21 cellular contexts compared by ENCODE assay signal in genomic region chr3:79162653-79163052, GRCh38.
"Had no signal": no experiment of that assay in that cellular context is flagged by ENCODE, and none has a peak within 500 bp of the region (broad histone marks: within the 10 kb centered on the region; RNA-seq: fewer than 3 reads in every experiment).

No MANE protein-coding gene starts in this region.

- H3K4me3 ChIP-seq: SJSA1 had no signal

- DNase-seq: activated CD4-positive, alpha-beta memory T cell treated with anti-CD3 and anti-CD28 coated beads, Interleukin-2, amount 10 ng/mL, durations not matched to agents 7 days and 5 days; activated CD4-positive, alpha-beta T cell treated with anti-CD3 and anti-CD28 coated beads for 36 hours; activated CD4-positive, alpha-beta T cell treated with anti-CD3 and anti-CD28 coated beads, Interleukin-2, amount 50 U/mL, for 1 hour; activated gamma-delta T cell; activated naive CD4-positive, alpha-beta T cell treated with anti-CD3 and anti-CD28 coated beads for 36 hours; activated T-cell treated with anti-CD3 and anti-CD28 coated beads for 4 hours; activated T-cell treated with anti-CD3 and anti-CD28 coated beads, Interleukin-2, amount 50 U/mL, for 48 hours; caudate nucleus; Kasumi-1; KBM-7; NCI-H1048; NCI-H1694 treated with DMSO at 0.1 percent for 48 hours; NCI-H2081; NCI-H524; SHP77; T-cell; T-helper 2 cell; WERI-Rb-1 had no signal

- H3K36me3 Mint-ChIP-seq: activated naive CD8-positive, alpha-beta T cell; T-cell had no signal

- H3K4me3 Mint-ChIP-seq: activated CD4-positive, alpha-beta memory T cell treated with anti-CD3 and anti-CD28 coated beads, Interleukin-2, amount 10 ng/mL, durations not matched to agents 7 days and 5 days; activated CD4-positive, alpha-beta T cell treated with anti-CD3 and anti-CD28 coated beads for 36 hours; activated naive CD4-positive, alpha-beta T cell treated with anti-CD3 and anti-CD28 coated beads for 36 hours; activated naive CD8-positive, alpha-beta T cell; activated T-helper 17 cell treated with anti-CD3 and anti-CD28 coated beads, Interleukin-2, amount 50 U/mL, for 72 hours; T-cell had no signal

- H3K4me1 Mint-ChIP-seq: activated CD4-positive, alpha-beta memory T cell treated with anti-CD3 and anti-CD28 coated beads, Interleukin-2, amount 10 ng/mL, durations not matched to agents 7 days and 5 days; activated CD4-positive, alpha-beta T cell treated with anti-CD3 and anti-CD28 coated beads for 36 hours; activated T-helper 17 cell treated with anti-CD3 and anti-CD28 coated beads, Interleukin-2, amount 50 U/mL, for 72 hours; T-cell had no signal

- H3K27me3 ChIP-seq: SJSA1 had no signal

- H3K36me3 ChIP-seq: SJSA1, WERI-Rb-1 had no signal

- H3K9me3 Mint-ChIP-seq: activated T-helper 17 cell treated with anti-CD3 and anti-CD28 coated beads, Interleukin-2, amount 50 U/mL, for 72 hours had no signal

- H3K27me3 Mint-ChIP-seq: activated CD4-positive, alpha-beta memory T cell treated with anti-CD3 and anti-CD28 coated beads, Interleukin-2, amount 10 ng/mL, durations not matched to agents 7 days and 5 days; activated CD4-positive, alpha-beta T cell treated with anti-CD3 and anti-CD28 coated beads for 36 hours; activated naive CD8-positive, alpha-beta T cell; activated T-helper 17 cell treated with anti-CD3 and anti-CD28 coated beads, Interleukin-2, amount 50 U/mL, for 72 hours; T-cell had no signal

- H3K27ac ChIP-seq: SJSA1, WERI-Rb-1 had no signal

- H3K27ac Mint-ChIP-seq: activated CD4-positive, alpha-beta memory T cell treated with anti-CD3 and anti-CD28 coated beads, Interleukin-2, amount 10 ng/mL, durations not matched to agents 7 days and 5 days; activated CD4-positive, alpha-beta T cell treated with anti-CD3 and anti-CD28 coated beads for 36 hours; activated naive CD4-positive, alpha-beta T cell treated with anti-CD3 and anti-CD28 coated beads for 36 hours; activated naive CD8-positive, alpha-beta T cell; activated T-helper 17 cell treated with anti-CD3 and anti-CD28 coated beads, Interleukin-2, amount 50 U/mL, for 72 hours; T-cell had no signal

- ATAC-seq: activated CD4-positive, alpha-beta T cell treated with anti-CD3 and anti-CD28 coated beads for 36 hours; activated T-helper 17 cell treated with anti-CD3 and anti-CD28 coated beads, Interleukin-2, amount 50 U/mL, for 72 hours; T-cell had no signal
